7 cellular contexts compared by ENCODE assay signal in the genomic region with DNA sequence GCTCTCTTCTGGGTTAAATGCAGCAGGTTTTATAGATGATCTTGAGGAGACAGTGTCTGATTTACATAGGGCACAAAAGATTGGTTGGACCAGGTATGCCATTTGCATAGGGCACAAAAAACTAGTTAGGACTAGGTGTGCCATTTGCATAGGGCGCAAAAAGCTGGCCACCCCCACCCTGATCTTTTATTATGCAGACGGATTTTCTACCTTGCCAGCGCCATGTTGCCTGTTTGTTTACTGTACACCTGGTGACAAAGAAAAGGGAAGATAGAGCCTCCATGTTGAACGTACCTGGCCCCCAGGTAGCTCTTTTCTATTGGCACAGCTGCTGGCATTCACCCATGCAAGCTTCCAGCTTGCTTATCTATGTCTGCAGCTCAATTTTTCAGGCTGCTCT.
A peak's percentile ranks its signal among the peaks of the same experiment; 100 is the strongest.
DNase-seq lines count a peak whose midpoint lies in the region; FAIRE-seq and TF ChIP-seq lines count a peak whose summit lies in the region.
"Not testable (repeated sequence)": the region's sequence is repeated elsewhere in the genome, so short reads cannot be mapped to it uniquely, and the experiment has no call there.

No MANE protein-coding gene starts in this region.

- not testable (repeated sequence) for H3K4me3 ChIP-seq in bronchial epithelial cell (ENCODE audit: low read depth, low read length)

- not testable (repeated sequence) for TF ChIP-seq CTCF in bronchial epithelial cell (IDR thresholded peaks at IDR 0.05; ENCODE audit: insufficient read depth, low read length, severe bottlenecking)

- peak; percentile 9 for DNase-seq in ELF-1 (ENCODE audit: low read depth, low spot score)
- DNase-seq in NCI-H1417 (lab: John Stamatoyannopoulos, UW), result peak in 2 of 3 experiments; percentile 34 to 61
- DNase-seq in NCI-H187 treated with DMSO at 0.1 percent for 48 hours (lab: John Stamatoyannopoulos, UW), result peak; percentile 12
- peak; percentile 37 for DNase-seq in NCI-H510A (lab: John Stamatoyannopoulos, UW)
- peak; percentile 16 for DNase-seq in NCI-H69 (lab: John Stamatoyannopoulos, UW)
- DNase-seq in bronchial epithelial cell (ENCODE audit: low read depth), result not testable (repeated sequence)
- peak; percentile 20 for DNase-seq in iPS DF 19.7 (ENCODE audit: low read depth, low spot score)

- FAIRE-seq in bronchial epithelial cell (lab: Jason Lieb, UNC), result peak; percentile 18

- not testable (repeated sequence) for H3K36me3 ChIP-seq in bronchial epithelial cell (ENCODE audit: control insufficient read depth, insufficient read depth, low read length)

- H3K27me3 ChIP-seq in bronchial epithelial cell (ENCODE audit: control insufficient read depth, insufficient read depth, low read length), result not testable (repeated sequence)
